Comparison of ENCODE assay signal across 8 cellular contexts in the genomic region with DNA sequence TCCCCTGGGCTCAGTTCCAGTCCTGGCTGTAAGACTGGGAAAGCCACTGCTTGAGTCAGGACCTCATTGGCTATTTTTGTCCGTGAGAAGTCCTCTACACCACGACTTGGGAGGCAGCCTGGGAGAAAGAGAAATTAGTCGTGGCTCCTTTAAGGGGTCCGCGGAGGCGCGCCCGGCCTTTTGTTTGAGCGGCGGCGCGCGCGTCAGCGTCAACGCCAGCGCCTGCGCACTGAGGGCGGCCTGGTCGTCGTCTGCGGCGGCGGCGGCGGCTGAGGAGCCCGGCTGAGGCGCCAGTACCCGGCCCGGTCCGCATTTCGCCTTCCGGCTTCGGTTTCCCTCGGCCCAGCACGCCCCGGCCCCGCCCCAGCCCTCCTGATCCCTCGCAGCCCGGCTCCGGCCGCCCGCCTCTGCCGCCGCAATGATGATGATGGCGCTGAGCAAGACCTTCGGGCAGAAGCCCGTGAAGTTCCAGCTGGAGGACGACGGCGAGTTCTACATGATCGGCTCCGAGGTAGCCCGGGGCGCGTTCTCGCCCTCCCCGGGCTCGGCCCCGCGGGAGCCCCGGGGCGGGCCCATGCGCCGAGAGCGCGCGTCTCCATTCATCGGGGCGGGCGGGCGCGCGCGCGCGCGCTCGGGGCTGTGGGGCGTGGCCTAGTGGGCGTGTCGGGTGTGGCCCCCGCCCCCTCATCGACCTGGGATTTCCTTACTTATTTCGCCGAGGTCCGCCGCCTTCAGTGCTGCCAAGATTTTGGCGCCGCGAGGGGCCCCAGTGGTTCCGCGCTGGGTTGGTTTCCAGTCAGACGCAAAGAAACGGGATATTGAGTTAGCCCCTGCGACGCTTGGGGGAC. TPM values are rescaled to one million over a fixed set of nuclear protein-coding genes. Genes with fewer than 3 reads are reported as not detected.
DNase-seq lines count a peak whose midpoint lies in the region; ATAC-seq and TF ChIP-seq lines count a peak whose summit lies in the region.

A gene (plus strand): TSS at position 215 of the 848 bp plus-strand sequence. CDS start 204 bp downstream, at position 419.

- POLR2A ChIA-PET in activated CD4-positive, alpha-beta T cell treated with anti-CD3 and anti-CD28 coated beads for 36 hours (lab: Charles Lee), result interaction anchor here (0.7 to 1.5 kb wide), 5 partner anchors 12 to 107 kb away, joined by 3 to 5 read pairs (median 3); a partner anchor contains a TSS

- peak within 1 kb of the TSS; percentile 84 for H3K4me3 Mint-ChIP-seq in activated CD4-positive, alpha-beta T cell treated with anti-CD3 and anti-CD28 coated beads for 36 hours

- H3K4me1 Mint-ChIP-seq in activated CD4-positive, alpha-beta T cell treated with anti-CD3 and anti-CD28 coated beads for 36 hours, result peaks cover 30% of the 10 kb centered on the region

- H3K27ac ChIP-seq in layer of hippocampus (ENCODE audit: low read depth, low read length), result peak within 1 kb of the TSS; percentile 99

- CTCF ChIA-PET in activated CD4-positive, alpha-beta T cell treated with anti-CD3 and anti-CD28 coated beads for 36 hours (lab: Charles Lee), result interaction anchor here (1.0 to 1.9 kb wide), 3 partner anchors 12 to 32 kb away, joined by 3 to 8 read pairs (median 5); no protein-coding TSS in a partner anchor

- no peaks in the 10 kb centered on the region for H3K9me3 Mint-ChIP-seq in activated CD4-positive, alpha-beta T cell treated with anti-CD3 and anti-CD28 coated beads for 36 hours (ENCODE audit: low read depth)

- H3K27me3 ChIP-seq in layer of hippocampus (ENCODE audit: control insufficient read depth, insufficient read depth, low read length), result no peaks in the 10 kb centered on the region

- in situ Hi-C loops in ACHN (cut with HindIII; ENCODE audit: low pct_ligation_motif_present, low pct_unique_long_range_greater_than_20kb, low sequenced_read_pairs), result no loop called here

- H3K36me3 Mint-ChIP-seq in activated CD4-positive, alpha-beta T cell treated with anti-CD3 and anti-CD28 coated beads for 36 hours (ENCODE audit: low read depth), result peaks cover 7% of the 10 kb centered on the region

- no peaks in the 10 kb centered on the region for H3K27me3 Mint-ChIP-seq in activated CD4-positive, alpha-beta T cell treated with anti-CD3 and anti-CD28 coated beads for 36 hours

- DNase-seq in ACHN, result peak; percentile 89
- peak; percentile 67 for DNase-seq in NCI-H446 treated with DMSO at 0.1 percent for 48 hours (lab: John Stamatoyannopoulos, UW)
- peak; percentile 96 for DNase-seq in activated CD4-positive, alpha-beta T cell treated with anti-CD3 and anti-CD28 coated beads for 36 hours
- DNase-seq in choroid plexus epithelial cell (ENCODE audit: low read depth), result peak; percentile 88
- peak; percentile 79 to 92 for DNase-seq in stimulated activated CD4-positive, alpha-beta T cell treated with anti-CD3 and anti-CD28 coated beads, Interleukin-1b, Interleukin-23, amount 100 ng/mL, for 1 hour (ENCODE audit: low read depth in 2 of 2)

- TF ChIP-seq CTCF in choroid plexus epithelial cell (conservative IDR thresholded peaks at IDR 0.05; ENCODE audit: low read depth, low read length), result no peak

- peak within 1 kb of the TSS; percentile 93 for H3K4me3 ChIP-seq in choroid plexus epithelial cell (ENCODE audit: low read depth, low read length)

- intact Hi-C loops in activated CD4-positive, alpha-beta T cell treated with anti-CD3 and anti-CD28 coated beads for 36 hours (cut with DNase I, micrococcal nuclease), result loop anchor here (1.0 to 5.0 kb wide), 12 partner anchors 15 to 768 kb away; a partner anchor contains a TSS

- ATAC-seq in GM18870 (IDR thresholded peaks at IDR 0.05; ENCODE audit: unreplicated experiment) (peak; percentile 46), HG03135 (IDR thresholded peaks at IDR 0.05; ENCODE audit: unreplicated experiment) (peak; percentile 63)
- ATAC-seq in activated CD4-positive, alpha-beta T cell treated with anti-CD3 and anti-CD28 coated beads for 36 hours, result peak; percentile 81

- peak within 1 kb of the TSS; percentile 94 for H3K27ac Mint-ChIP-seq in activated CD4-positive, alpha-beta T cell treated with anti-CD3 and anti-CD28 coated beads for 36 hours

RNA-seq across cellular contexts. Expression of the gene that starts here (rescaled TPM):
- 10 to 100 TPM; 78.2 to 95.2 TPM for total RNA-seq in activated CD4-positive, alpha-beta T cell treated with anti-CD3 and anti-CD28 coated beads for 36 hours

Comparison
In these comparisons a context has a peak if more than half of its experiments do, and no peak if none do; other contexts are left out.
1. Peak in every context shown above with its lines: DNase-seq, ATAC-seq, H3K4me3 ChIP-seq and H3K27ac ChIP-seq.